ENCODE assay signal across 11 cellular contexts in genomic region chr3:117873236-117873635, GRCh38.
DNase-seq lines count a peak whose midpoint lies in the region; ATAC-seq and TF ChIP-seq lines count a peak whose summit lies in the region.
"Had no signal": no experiment of that assay in that cellular context is flagged by ENCODE, and none has a peak within 500 bp of the region (broad histone marks: within the 10 kb centered on the region; RNA-seq: fewer than 3 reads in every experiment).

No MANE protein-coding gene starts in this region.

- H3K4me1 ChIP-seq in muscle layer of colon (ENCODE audit: insufficient read depth, low read length), result peaks cover 6% of the 10 kb centered on the region
- H3K4me1 ChIP-seq: upper lobe of left lung had no signal

- H3K36me3 ChIP-seq in muscle layer of colon (ENCODE audit: insufficient read depth, low read length), result no peaks in the 10 kb centered on the region
- H3K36me3 ChIP-seq: upper lobe of left lung had no signal

- H3K27ac ChIP-seq in muscle layer of colon (ENCODE audit: low read depth, low read length), result peak overlapping the region; percentile 36
- H3K27ac ChIP-seq: upper lobe of left lung had no signal

- TF ChIP-seq POLR2A in erythroblast (IDR thresholded peaks at IDR 0.05; ENCODE audit: low read length), result no peak

- no peak for TF ChIP-seq CTCF in fibroblast of pulmonary artery (IDR thresholded peaks at IDR 0.05; ENCODE audit: low read length, missing control alignments)

- DNase-seq in Ammon's horn (ENCODE audit: low spot score), result peak; percentile 36
- DNase-seq in NCI-H2196 (lab: John Stamatoyannopoulos, UW; ENCODE audit: unreplicated experiment), result peak; percentile 86
- peak; percentile 55 for DNase-seq in fibroblast of pulmonary artery (ENCODE audit: low read depth)
- DNase-seq in erythroblast (lab: John Stamatoyannopoulos, UW), result no peak
- DNase-seq: effector CD8-positive, alpha-beta T cell; GF-D8 had no signal

- no peak for ATAC-seq in GM19395 (IDR thresholded peaks at IDR 0.05; ENCODE audit: unreplicated experiment)
- ATAC-seq in GM21367 (IDR thresholded peaks at IDR 0.05; ENCODE audit: unreplicated experiment), result no peak
- ATAC-seq in HG02852 (IDR thresholded peaks at IDR 0.05; ENCODE audit: unreplicated experiment), result no peak

- no peaks in the 10 kb centered on the region for H3K9me3 ChIP-seq in muscle layer of colon (ENCODE audit: low read length)
- H3K9me3 ChIP-seq: upper lobe of left lung had no signal

- H3K27me3 ChIP-seq in muscle layer of colon (ENCODE audit: control insufficient read depth in 1 of 2, insufficient read depth in 2 of 2, low read length in 2 of 2), result no peaks in the 10 kb centered on the region
- H3K27me3 ChIP-seq: upper lobe of left lung had no signal

- H3K4me3 ChIP-seq in fibroblast of pulmonary artery (replicated peaks; ENCODE audit: low read depth, low read length), result no peak overlapping the region
- no peak overlapping the region for H3K4me3 ChIP-seq in muscle layer of colon (ENCODE audit: low read depth in 1 of 2, low read length in 2 of 2)
- H3K4me3 ChIP-seq: upper lobe of left lung had no signal

- no peak overlapping the region for H3K9ac ChIP-seq in muscle layer of colon (ENCODE audit: low read length)

Comparison
In these comparisons a context has a peak if more than half of its experiments do, and no peak if none do; other contexts are left out.
1. DNase-seq: peak in Ammon's horn (single experiment), NCI-H2196 (single experiment) and fibroblast of pulmonary artery (single experiment); none in erythroblast (0 of 2).